Comparison of ENCODE assay signal across 1 cellular context in the genomic region with DNA sequence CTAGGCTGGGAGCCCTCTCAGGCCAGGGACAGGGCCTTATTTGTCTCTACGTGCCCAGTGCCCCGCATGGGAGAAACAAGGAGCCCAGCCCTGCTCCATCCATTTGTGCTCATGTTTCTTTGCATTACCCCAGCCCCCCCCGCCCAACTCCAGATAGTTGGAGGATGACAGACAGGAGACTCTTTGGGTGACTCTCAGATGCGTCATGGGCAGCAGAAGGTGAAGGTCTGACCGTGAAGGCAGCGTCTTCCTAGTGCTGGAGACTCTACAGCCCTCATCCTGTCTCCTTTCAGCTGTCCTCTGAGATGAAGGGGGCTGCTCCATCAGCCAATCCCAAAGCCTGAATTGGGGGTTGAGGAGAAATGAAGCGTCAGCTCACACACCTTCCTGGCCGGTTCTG.
TF ChIP-seq lines count a peak whose summit lies in the region.

No MANE protein-coding gene starts in this region.

TF ChIP-seq in HepG2, 621 proteins besides CTCF, POLR2A, EP300 and RAD21:
- TF ChIP-seq PAX8 (CRISPR knock-in tag; IDR thresholded peaks at IDR 0.05; ENCODE audit: borderline replicate concordance) = 0 out of 2 replicates have a peak, but pooled peaks have one; percentile 60
- TF ChIP-seq, protein P1, sequence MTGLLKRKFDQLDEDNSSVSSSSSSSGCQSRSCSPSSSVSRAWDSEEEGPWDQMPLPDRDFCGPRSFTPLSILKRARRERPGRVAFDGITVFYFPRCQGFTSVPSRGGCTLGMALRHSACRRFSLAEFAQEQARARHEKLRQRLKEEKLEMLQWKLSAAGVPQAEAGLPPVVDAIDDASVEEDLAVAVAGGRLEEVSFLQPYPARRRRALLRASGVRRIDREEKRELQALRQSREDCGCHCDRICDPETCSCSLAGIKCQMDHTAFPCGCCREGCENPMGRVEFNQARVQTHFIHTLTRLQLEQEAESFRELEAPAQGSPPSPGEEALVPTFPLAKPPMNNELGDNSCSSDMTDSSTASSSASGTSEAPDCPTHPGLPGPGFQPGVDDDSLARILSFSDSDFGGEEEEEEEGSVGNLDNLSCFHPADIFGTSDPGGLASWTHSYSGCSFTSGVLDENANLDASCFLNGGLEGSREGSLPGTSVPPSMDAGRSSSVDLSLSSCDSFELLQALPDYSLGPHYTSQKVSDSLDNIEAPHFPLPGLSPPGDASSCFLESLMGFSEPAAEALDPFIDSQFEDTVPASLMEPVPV (CRISPR knock-in tag; IDR thresholded peaks at IDR 0.05) = 0 out of 2 replicates have a peak, but pooled peaks have one; percentile 7
- TF ChIP-seq, protein P2, sequence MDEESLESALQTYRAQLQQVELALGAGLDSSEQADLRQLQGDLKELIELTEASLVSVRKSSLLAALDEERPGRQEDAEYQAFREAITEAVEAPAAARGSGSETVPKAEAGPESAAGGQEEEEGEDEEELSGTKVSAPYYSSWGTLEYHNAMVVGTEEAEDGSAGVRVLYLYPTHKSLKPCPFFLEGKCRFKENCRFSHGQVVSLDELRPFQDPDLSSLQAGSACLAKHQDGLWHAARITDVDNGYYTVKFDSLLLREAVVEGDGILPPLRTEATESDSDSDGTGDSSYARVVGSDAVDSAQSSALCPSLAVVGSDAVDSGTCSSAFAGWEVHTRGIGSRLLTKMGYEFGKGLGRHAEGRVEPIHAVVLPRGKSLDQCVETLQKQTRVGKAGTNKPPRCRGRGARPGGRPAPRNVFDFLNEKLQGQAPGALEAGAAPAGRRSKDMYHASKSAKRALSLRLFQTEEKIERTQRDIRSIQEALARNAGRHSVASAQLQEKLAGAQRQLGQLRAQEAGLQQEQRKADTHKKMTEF (CRISPR knock-in tag; IDR thresholded peaks at IDR 0.05) = no peak
